In genomic region chr7:123727071-123727837, GRCh38 we compare ENCODE assay signal across 1 cellular context.
TF ChIP-seq lines count a peak whose summit lies in the region.

No MANE protein-coding gene starts in this region.

TF ChIP-seq in K562, 482 proteins besides CTCF, POLR2A, EP300 and RAD21 (continued from another document):
- TF ChIP-seq FOXK2 (conservative IDR thresholded peaks at IDR 0.05 in 1 of 2, IDR thresholded peaks at IDR 0.05 in 1 of 2; ENCODE audit: low read depth in 2 of 2) (0 out of 4 replicates have a peak, but pooled peaks of 1 of the 2 experiments have one; percentile 42), ZBTB2 (IDR thresholded peaks at IDR 0.05) (no peak; the same call in 1 of the 2 replicates), MECOM (CRISPR knock-in tag; IDR thresholded peaks at IDR 0.05) (peak; percentile 23; the same call in 1 of the 2 replicates), CREM (IDR thresholded peaks at IDR 0.05; ENCODE audit: low read depth) (no peak), TRIM24 (IDR thresholded peaks at IDR 0.05) (peak in 1 of 2 experiments; percentile 54; a peak in 1 of 4 replicates), CXXC5 (CRISPR knock-in tag; IDR thresholded peaks at IDR 0.05) (no peak), BCOR (IDR thresholded peaks at IDR 0.05) (peak; percentile 55; the same call in 1 of the 2 replicates), BCLAF1 (IDR thresholded peaks at IDR 0.05; ENCODE audit: borderline replicate concordance in 1 of 2, control insufficient read depth in 1 of 2, low read depth in 2 of 2, low read length in 1 of 2) (no peak), POLR2B (IDR thresholded peaks at IDR 0.05; ENCODE audit: low read depth, partially characterized antibody) (peak; percentile 44), HNRNPUL1 (IDR thresholded peaks at IDR 0.05; ENCODE audit: low read length) (no peak), PTTG1 (tag; IDR thresholded peaks at IDR 0.05; ENCODE audit: low read depth) (no peak), ZBTB49 (CRISPR knock-in tag; IDR thresholded peaks at IDR 0.05; ENCODE audit: borderline replicate concordance) (no peak), LARP7 (IDR thresholded peaks at IDR 0.05) (peak; percentile 81; the same call in 1 of the 2 replicates), SRF (CRISPR knock-in tag; IDR thresholded peaks at IDR 0.05) (no peak)
